1 cellular context compared by ENCODE assay signal in genomic region chr12:54381136-54381535, GRCh38.
TF ChIP-seq lines count a peak whose summit lies in the region.

No MANE protein-coding gene starts in this region.

TF ChIP-seq in K562, 482 proteins besides CTCF, POLR2A, EP300 and RAD21:
- TF ChIP-seq NR2C2 (CRISPR knock-in tag; IDR thresholded peaks at IDR 0.05) (no peak), NR2C2 (tag; IDR thresholded peaks at IDR 0.05) (no peak), KDM1A (IDR thresholded peaks at IDR 0.05) (peak; percentile 51 to 55; a peak in 2 of 4 replicates), HDAC2 (IDR thresholded peaks at IDR 0.05) (peak; percentile 62; the same call in 1 of the 2 replicates), RBBP5 (IDR thresholded peaks at IDR 0.05; ENCODE audit: borderline replicate concordance, insufficient read depth, low read length, poor library complexity, severe bottlenecking) (no peak), BRD9 (IDR thresholded peaks at IDR 0.05; ENCODE audit: low read depth, partially characterized antibody) (peak; percentile 29), BCOR (IDR thresholded peaks at IDR 0.05) (peak; percentile 94), RBM25 (IDR thresholded peaks at IDR 0.05; ENCODE audit: low read depth, low read length, severe bottlenecking) (peak; percentile 90), KLF13 (tag; IDR thresholded peaks at IDR 0.05; ENCODE audit: borderline replicate concordance, low read depth) (no peak), DMBX1 (CRISPR knock-in tag; IDR thresholded peaks at IDR 0.05; ENCODE audit: borderline replicate concordance) (no peak), ARID1B (IDR thresholded peaks at IDR 0.05) (no peak), ZNF384 (IDR thresholded peaks at IDR 0.05; ENCODE audit: low read depth, low read length) (peak; percentile 56), RBFOX2 (IDR thresholded peaks at IDR 0.05; ENCODE audit: low read depth, low read length) (no peak), E2F5 (CRISPR knock-in tag; IDR thresholded peaks at IDR 0.05) (no peak), PHB2 (IDR thresholded peaks at IDR 0.05; ENCODE audit: low read depth) (no peak), SUPT5H (IDR thresholded peaks at IDR 0.05) (no peak), MCM3 (IDR thresholded peaks at IDR 0.05) (no peak), ZNF79 (CRISPR knock-in tag; IDR thresholded peaks at IDR 0.05; ENCODE audit: low read depth) (no peak), SMARCA5 (IDR thresholded peaks at IDR 0.05) (peak; percentile 80; the same call in 1 of the 2 replicates), HNRNPLL (IDR thresholded peaks at IDR 0.05; ENCODE audit: low read depth, low read length, poor library complexity, severe bottlenecking) (no peak), CBX1 (IDR thresholded peaks at IDR 0.05; ENCODE audit: low read depth) (no peak), ZC3H11A (IDR thresholded peaks at IDR 0.05; ENCODE audit: low read depth, low read length) (no peak)
